ENCODE assay signal across 23 cellular contexts in genomic region chr2:23475036-23475435, GRCh38.
DNase-seq lines count a peak whose midpoint lies in the region; ATAC-seq, FAIRE-seq and TF ChIP-seq lines count a peak whose summit lies in the region.
"Had no signal": no experiment of that assay in that cellular context is flagged by ENCODE, and none has a peak within 500 bp of the region (broad histone marks: within the 10 kb centered on the region; RNA-seq: fewer than 3 reads in every experiment).

No MANE protein-coding gene starts in this region.

- no peak overlapping the region for H2BK15ac ChIP-seq in H1 (ENCODE audit: low read length)

- WGBS in H1 (ENCODE audit: extremely low coverage in 1 of 2, insufficient coverage in 1 of 2, insufficient read length in 1 of 2, insufficient replicate concordance in 2 of 2, low coverage in 1 of 2, low lambda C conversion rate in 2 of 2, missing lambda C conversion rate in 1 of 2), 2 experiments: 40% methylated on average over 4 of the region's 4 CpGs; no CpG with 5 or more reads in 1 of the 2 experiments

- no peak overlapping the region for H4K91ac ChIP-seq in H1 (replicated peaks; ENCODE audit: insufficient read length, low read length)

- POLR2A ChIA-PET in H1 (lab: Charles Lee; ENCODE audit: partially characterized antibody): no interaction called here

- no peak for TF ChIP-seq RAD21 in H1 (IDR thresholded peaks at IDR 0.05 in 1 of 2, conservative IDR thresholded peaks at IDR 0.05 in 1 of 2; ENCODE audit: low read depth in 2 of 2, low read length in 2 of 2)

- H2AK5ac ChIP-seq in H1 (ENCODE audit: low read depth, low read length): no peak overlapping the region; the same call in 1 of the 2 replicates

- H3K14ac ChIP-seq in H1 (ENCODE audit: insufficient read length): no peak overlapping the region

- no peaks in the 10 kb centered on the region for H4K20me1 ChIP-seq in H1 (replicated peaks in 1 of 2; ENCODE audit: control insufficient read depth in 1 of 2, insufficient read depth in 2 of 2, low read length in 2 of 2)
- peaks cover 3% of the 10 kb centered on the region for H4K20me1 ChIP-seq in neural progenitor cell (ENCODE audit: low read depth)

- H3K4me1 ChIP-seq in HUES48 (ENCODE audit: control insufficient read depth, insufficient read depth, low read length) (peaks cover 35% of the 10 kb centered on the region), H1 (replicated peaks in 1 of 4; ENCODE audit: control insufficient read depth in 3 of 4, insufficient read depth in 4 of 4, low read length in 3 of 4) (peaks cover 0 to 39% (median 15%) of the 10 kb centered on the region in 4 experiments; a peak in 6 of 7 replicates), neural progenitor cell (peaks cover 30% of the 10 kb centered on the region)
- H3K4me1 ChIP-seq: A549 had no signal

- H3K4me2 ChIP-seq in H1 (ENCODE audit: insufficient read depth in 1 of 2, low read depth in 2 of 2, low read length in 2 of 2) (peak overlapping the region; percentile 3 to 71; a peak in 3 of 4 replicates), neural progenitor cell (peak overlapping the region; percentile 66)
- H3K4me2 ChIP-seq: A549 had no signal

- CTCF ChIA-PET in H1 (lab: Charles Lee; ENCODE audit: partially characterized antibody): interaction anchor here (0.9 to 1.7 kb wide), 4 partner anchors 8 to 147 kb away, joined by 3 to 4 read pairs (median 4); no protein-coding TSS in a partner anchor

- H3K79me2 ChIP-seq in H1 (ENCODE audit: control insufficient read depth in 1 of 2, insufficient read depth in 2 of 2, low read length in 2 of 2) (no peaks in the 10 kb centered on the region), neural progenitor cell (ENCODE audit: low read depth) (no peaks in the 10 kb centered on the region)

- H3K36me3 Mint-ChIP-seq in neural progenitor cell: peaks cover 2% of the 10 kb centered on the region
- no peaks in the 10 kb centered on the region for H3K36me3 Mint-ChIP-seq in HFFc6 (ENCODE audit: low read depth)
- peaks cover 4% of the 10 kb centered on the region for H3K36me3 Mint-ChIP-seq in effector memory CD8-positive, alpha-beta T cell (ENCODE audit: insufficient read depth)
- H3K36me3 Mint-ChIP-seq: CD14-positive monocyte had no signal

- H4K8ac ChIP-seq in H1 (ENCODE audit: extremely low read depth, insufficient read depth, low read length): no peak overlapping the region

- H3K27ac ChIP-seq in HUES48 (ENCODE audit: low read depth, low read length) (peak overlapping the region; percentile 44), H1 (ENCODE audit: low read depth, low read length) (no peak overlapping the region), neural progenitor cell (no peak overlapping the region)
- H3K27ac ChIP-seq: A549, GM23248 had no signal

- H2BK120ac ChIP-seq in H1 (replicated peaks; ENCODE audit: low read depth, low read length): no peak overlapping the region

- H3K23ac ChIP-seq in H1 (ENCODE audit: insufficient read length): no peak overlapping the region

- no peak for ATAC-seq in effector memory CD8-positive, alpha-beta T cell (replicated peaks)
- ATAC-seq: A549, GM12878 had no signal

- H3K27me3 Mint-ChIP-seq in neural progenitor cell (ENCODE audit: insufficient read depth, low read depth): peaks cover 2% of the 10 kb centered on the region
- H3K27me3 Mint-ChIP-seq in HFFc6 (ENCODE audit: insufficient read depth): peaks cover 2% of the 10 kb centered on the region; the same call in 1 of the 2 replicates
- H3K27me3 Mint-ChIP-seq in effector memory CD8-positive, alpha-beta T cell: peaks cover 52 to 73% of the 10 kb centered on the region in 2 donors

- H3K4me3 Mint-ChIP-seq in neural progenitor cell: no peak overlapping the region
- no peak overlapping the region for H3K4me3 Mint-ChIP-seq in HFFc6
- H3K4me3 Mint-ChIP-seq in effector memory CD8-positive, alpha-beta T cell: no peak overlapping the region
- H3K4me3 Mint-ChIP-seq: B cell had no signal

- H2BK12ac ChIP-seq in H1 (ENCODE audit: low read depth, low read length): no peak overlapping the region

- 0 out of 2 replicates have a peak overlapping the region, but pooled peaks have one; percentile 24 for H2BK20ac ChIP-seq in H1 (ENCODE audit: low read length)

- H3F3A ChIP-seq in neural progenitor cell (ENCODE audit: low read depth): peaks cover 43% of the 10 kb centered on the region

- H3K18ac ChIP-seq in H1 (ENCODE audit: extremely low read depth, low read length): no peak overlapping the region; the same call in 1 of the 2 replicates

- H3K79me1 ChIP-seq in H1 (ENCODE audit: low read depth, low read length): no peaks in the 10 kb centered on the region

- H3K9me3 Mint-ChIP-seq in neural progenitor cell (no peaks in the 10 kb centered on the region), HFFc6 (no peaks in the 10 kb centered on the region)
- H3K9me3 Mint-ChIP-seq in effector memory CD8-positive, alpha-beta T cell: no peaks in the 10 kb centered on the region
- H3K9me3 Mint-ChIP-seq: CD14-positive monocyte had no signal

- no peak overlapping the region for H2BK5ac ChIP-seq in H1 (ENCODE audit: low read depth, low read length)

- TF ChIP-seq EP300 in H1 (IDR thresholded peaks at IDR 0.05; ENCODE audit: borderline replicate concordance in 1 of 2, low read depth in 2 of 2, low read length in 2 of 2): no peak

- no peak for TF ChIP-seq POLR2A in H1 (IDR thresholded peaks at IDR 0.05; ENCODE audit: control extremely low read depth in 1 of 2, low read depth in 2 of 2, low read length in 2 of 2)

- no peak overlapping the region for H3K56ac ChIP-seq in H1 (replicated peaks; ENCODE audit: insufficient read length, low read depth, low read length)

- H3K4me1 Mint-ChIP-seq in neural progenitor cell (peaks cover 45% of the 10 kb centered on the region), HFFc6 (ENCODE audit: low read depth) (no peaks in the 10 kb centered on the region)
- H3K4me1 Mint-ChIP-seq in effector memory CD8-positive, alpha-beta T cell (ENCODE audit: low read depth in 2 of 2): no peaks in the 10 kb centered on the region
- H3K4me1 Mint-ChIP-seq: B cell, CD14-positive monocyte had no signal

- H3K4me3 ChIP-seq in HUES48 (ENCODE audit: low read depth, low read length) (no peak overlapping the region; the same call in 1 of the 2 replicates), H1 (ENCODE audit: extremely low read depth in 1 of 4, insufficient read depth in 2 of 4, low read depth in 3 of 4, low read length in 4 of 4) (peak overlapping the region in 1 of 4 experiments; percentile 9; a peak in 1 of 8 replicates), neural progenitor cell (no peak overlapping the region)
- H3K4me3 ChIP-seq: A549, GM12878, GM23248, MG63 had no signal

- peaks cover 31% of the 10 kb centered on the region for H3K27me3 ChIP-seq in HUES48 (ENCODE audit: control insufficient read depth, insufficient read depth, low read length)
- peaks cover 0 to 10% (median 1%) of the 10 kb centered on the region in 4 experiments; a peak in 2 of 7 replicates for H3K27me3 ChIP-seq in H1 (replicated peaks in 1 of 4; ENCODE audit: control insufficient read depth in 3 of 4, extremely low read depth in 1 of 4, insufficient read depth in 3 of 4, low read length in 3 of 4)
- H3K27me3 ChIP-seq in neural progenitor cell: peaks cover 16% of the 10 kb centered on the region
- H3K27me3 ChIP-seq: MG63 had no signal

- DNase-seq in ELF-1 (ENCODE audit: low read depth, low spot score) (peak; percentile 48), H1 (ENCODE audit: low read depth in 1 of 2, low spot score in 2 of 2) (no peak), neural progenitor cell (ENCODE audit: low spot score) (peak; percentile 83), activated gamma-delta T cell treated with Interleukin-2 at 50 U/mL for 16 hours (no peak), HFFc6 (no peak), dedifferentiated amniotic fluid mesenchymal stem cell (ENCODE audit: extremely low spot score) (no peak)
- no peak for DNase-seq in effector memory CD8-positive, alpha-beta T cell
- DNase-seq: GM23248, Kasumi-1, MG63, NCI-H1048, NCI-H1417 treated with DMSO at 0.1 percent for 48 hours, NCI-H187, NCI-H2107, NCI-H345, NCI-H524 treated with DMSO at 0.1 percent for 48 hours, SHP77 had no signal

- H3K27ac Mint-ChIP-seq in neural progenitor cell (no peak overlapping the region), HFFc6 (no peak overlapping the region)
- no peak overlapping the region for H3K27ac Mint-ChIP-seq in effector memory CD8-positive, alpha-beta T cell
- H3K27ac Mint-ChIP-seq: B cell, CD14-positive monocyte had no signal

- no peak overlapping the region for H3K4ac ChIP-seq in H1 (replicated peaks; ENCODE audit: insufficient read length, low read depth, low read length)

- H3K36me3 ChIP-seq in HUES48 (ENCODE audit: control insufficient read depth, insufficient read depth, low read length) (no peaks in the 10 kb centered on the region), H1 (ENCODE audit: control insufficient read depth in 2 of 4, insufficient read depth in 4 of 4, low read length in 3 of 4) (no peaks in the 10 kb centered on the region), neural progenitor cell (no peaks in the 10 kb centered on the region)
- H3K36me3 ChIP-seq: MG63 had no signal

- H4K5ac ChIP-seq in H1 (ENCODE audit: insufficient read length, low read depth, low read length): no peak overlapping the region

- TF ChIP-seq CTCF in H1 (IDR thresholded peaks at IDR 0.05; ENCODE audit: control extremely low read depth in 1 of 3, insufficient read depth in 1 of 3, low read depth in 1 of 3, low read length in 3 of 3) (no peak), neural progenitor cell (IDR thresholded peaks at IDR 0.05) (no peak), HFFc6 (IDR thresholded peaks at IDR 0.05) (no peak)

- no peaks in the 10 kb centered on the region for H3K23me2 ChIP-seq in H1 (ENCODE audit: low read depth, low read length)

- no peak for FAIRE-seq in H1 (lab: Jason Lieb, UNC)
- FAIRE-seq: A549, D721Med, GM12878 had no signal

- H3K9me3 ChIP-seq in HUES48 (ENCODE audit: control insufficient read depth, insufficient read depth, low read length) (no peaks in the 10 kb centered on the region), H1 (ENCODE audit: insufficient read depth in 2 of 2, low read depth in 1 of 2, low read length in 1 of 2) (no peaks in the 10 kb centered on the region), neural progenitor cell (ENCODE audit: low read depth) (no peaks in the 10 kb centered on the region)
- H3K9me3 ChIP-seq: A549, MG63 had no signal

- H2AFZ ChIP-seq in H1 (ENCODE audit: low read length): no peak overlapping the region
- no peak overlapping the region for H2AFZ ChIP-seq in neural progenitor cell (replicated peaks)
- H2AFZ ChIP-seq: GM23248 had no signal

- H3K9ac ChIP-seq in HUES48 (ENCODE audit: low read depth, low read length) (no peak overlapping the region), H1 (replicated peaks in 1 of 4; ENCODE audit: extremely low read depth in 1 of 4, low read depth in 3 of 4, low read length in 3 of 4) (no peak overlapping the region), neural progenitor cell (no peak overlapping the region)
- H3K9ac ChIP-seq: GM23248 had no signal

TF ChIP-seq in H1, 55 proteins besides CTCF, POLR2A, EP300 and RAD21 (continues in another document):
- TF ChIP-seq GABPA (IDR thresholded peaks at IDR 0.05; ENCODE audit: borderline replicate concordance, insufficient read depth, low read length): no peak
- no peak for TF ChIP-seq RFX5 (IDR thresholded peaks at IDR 0.05; ENCODE audit: borderline replicate concordance, low read depth, low read length)
- TF ChIP-seq KDM4A (IDR thresholded peaks at IDR 0.05; ENCODE audit: low read depth, low read length, severe bottlenecking): no peak
- TF ChIP-seq NANOG (IDR thresholded peaks at IDR 0.05; ENCODE audit: insufficient read depth, low read depth, low read length, poor library complexity, severe bottlenecking): peak; percentile 75

Comparison
In these comparisons a context has a peak if more than half of its experiments do, and no peak if none do; other contexts are left out.
1. DNase-seq: peak in ELF-1 (single experiment) and neural progenitor cell (single experiment); none in H1 (0 of 2), activated gamma-delta T cell treated with Interleukin-2 at 50 U/mL for 16 hours (single experiment), HFFc6 (single experiment), effector memory CD8-positive, alpha-beta T cell (0 of 3) and dedifferentiated amniotic fluid mesenchymal stem cell (single experiment).